1 cellular context compared by ENCODE assay signal in the genomic region with DNA sequence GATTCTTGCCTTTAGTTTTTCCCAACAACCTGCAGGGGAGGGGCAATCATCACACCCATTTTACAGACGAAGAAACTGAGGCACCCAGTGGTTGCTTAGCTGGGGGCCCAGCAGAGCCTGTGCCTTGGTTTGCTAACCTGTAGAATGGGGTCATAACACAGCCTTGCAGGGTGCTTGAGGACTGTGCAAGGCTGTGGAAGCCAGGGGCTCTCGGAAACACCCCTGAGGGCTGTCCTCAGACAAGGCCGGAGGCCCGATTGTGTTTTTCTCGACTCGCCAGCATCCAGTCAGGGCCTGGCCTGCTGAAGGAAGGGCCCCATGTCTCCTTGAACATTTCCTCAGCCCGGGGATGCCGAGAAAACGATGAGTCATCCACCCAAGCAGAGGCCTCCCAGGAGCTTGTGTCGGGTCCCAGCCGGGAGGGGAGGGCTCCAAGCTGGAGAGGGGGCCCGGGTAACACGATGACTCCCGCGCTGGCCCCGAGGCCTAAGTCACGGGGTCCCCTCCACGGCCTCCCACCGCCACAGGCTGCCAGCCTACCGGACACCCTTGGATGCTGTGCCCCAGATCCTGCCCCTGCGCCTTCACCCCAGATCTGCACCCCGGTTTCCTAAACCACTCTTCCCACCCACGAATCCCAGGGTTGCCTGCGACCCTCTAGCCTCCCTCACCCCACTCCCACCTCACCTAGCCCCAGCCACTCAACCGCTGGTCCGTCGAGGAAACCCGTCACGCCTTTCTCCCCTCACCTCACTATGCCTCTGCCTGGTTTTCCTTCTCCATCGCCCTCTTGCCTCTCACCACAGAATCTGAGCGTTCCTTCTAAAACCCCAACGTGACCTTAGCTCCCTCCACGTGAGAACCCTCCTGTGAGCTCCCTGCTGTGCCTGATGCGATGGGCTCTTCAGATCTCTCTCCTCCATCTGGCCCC.
TF ChIP-seq lines count a peak whose summit lies in the region.

No MANE protein-coding gene starts in this region.

TF ChIP-seq in K562, 482 proteins besides CTCF, POLR2A, EP300 and RAD21 (continued from another document and continues in another):
- TF ChIP-seq JUND (IDR thresholded peaks at IDR 0.05; ENCODE audit: borderline replicate concordance, low read depth, low read length) (peak; percentile 97), JUND (tag; IDR thresholded peaks at IDR 0.05; ENCODE audit: borderline replicate concordance, low read depth, low read length) (peak; percentile 90), ZNF431 (CRISPR knock-in tag; IDR thresholded peaks at IDR 0.05) (no peak), TARDBP (IDR thresholded peaks at IDR 0.05) (peak; percentile 50; the same call in 1 of the 2 replicates), GABPB1 (CRISPR knock-in tag; IDR thresholded peaks at IDR 0.05) (peak; percentile 45), KAT2B (IDR thresholded peaks at IDR 0.05; ENCODE audit: low read depth, low read length) (no peak), SAFB2 (IDR thresholded peaks at IDR 0.05; ENCODE audit: borderline replicate concordance, low read depth, low read length, severe bottlenecking) (no peak), NCOA4 (IDR thresholded peaks at IDR 0.05; ENCODE audit: partially characterized antibody) (peak; percentile 90), NRF1 (conservative IDR thresholded peaks at IDR 0.05 in 1 of 2, IDR thresholded peaks at IDR 0.05 in 1 of 2) (0 out of 4 replicates have a peak, but pooled peaks of 1 of the 2 experiments have one; percentile 12), SMAD4 (CRISPR knock-in tag; conservative IDR thresholded peaks at IDR 0.05) (peak; percentile 63), CHD2 (IDR thresholded peaks at IDR 0.05; ENCODE audit: low read depth, low read length) (no peak), CBFB (CRISPR knock-in tag; IDR thresholded peaks at IDR 0.05) (no peak), RBM34 (IDR thresholded peaks at IDR 0.05; ENCODE audit: borderline replicate concordance, insufficient read depth, low read length) (no peak), MAFF (IDR thresholded peaks at IDR 0.05; ENCODE audit: low read length) (peak; percentile 86), POLR3G (IDR thresholded peaks at IDR 0.05; ENCODE audit: extremely low read depth, insufficient read length, insufficient replicate concordance) (no peak), RCOR1 (IDR thresholded peaks at IDR 0.05; ENCODE audit: borderline replicate concordance in 1 of 2, low read depth in 2 of 2, low read length in 2 of 2) (peak; percentile 83 to 96), ETV6 (IDR thresholded peaks at IDR 0.05; ENCODE audit: borderline replicate concordance in 1 of 2, low read depth in 2 of 2, low read length in 1 of 2) (no peak), ETV6 (CRISPR knock-in tag; IDR thresholded peaks at IDR 0.05; ENCODE audit: borderline replicate concordance) (0 out of 2 replicates have a peak, but pooled peaks have one; percentile 39), CREB1 (IDR thresholded peaks at IDR 0.05) (no peak), CREB1 (CRISPR knock-in tag; IDR thresholded peaks at IDR 0.05) (peak; percentile 25; the same call in 1 of the 2 replicates), HDAC1 (IDR thresholded peaks at IDR 0.05) (peak; percentile 67 to 93), GATAD2A (IDR thresholded peaks at IDR 0.05) (peak; percentile 72; the same call in 1 of the 2 replicates), ZNF224 (CRISPR knock-in tag; IDR thresholded peaks at IDR 0.05) (no peak), SMARCE1 (IDR thresholded peaks at IDR 0.05) (peak; percentile 74), RHOXF2B (CRISPR knock-in tag; conservative IDR thresholded peaks at IDR 0.05) (0 out of 2 replicates have a peak, but pooled peaks have one; percentile 14), LEF1 (IDR thresholded peaks at IDR 0.05) (peak; percentile 47; the same call in 1 of the 2 replicates), ARID1B (IDR thresholded peaks at IDR 0.05) (peak; percentile 77), L3MBTL2 (IDR thresholded peaks at IDR 0.05) (peak; percentile 63), FOSL1 (tag; conservative IDR thresholded peaks at IDR 0.05) (peak; percentile 94), XRCC5 (IDR thresholded peaks at IDR 0.05; ENCODE audit: low read depth, low read length) (no peak), CAMTA2 (CRISPR knock-in tag; conservative IDR thresholded peaks at IDR 0.05) (no peak), KDM4B (IDR thresholded peaks at IDR 0.05; ENCODE audit: borderline replicate concordance in 2 of 2, low read depth in 1 of 2) (peak in 1 of 2 experiments; percentile 28; a peak in 1 of 4 replicates), SRSF7 (optimal IDR thresholded peaks at IDR 0.05; ENCODE audit: low read depth, low read length) (no peak), SUPT5H (IDR thresholded peaks at IDR 0.05) (peak; percentile 44; the same call in 1 of the 2 replicates), SAFB (IDR thresholded peaks at IDR 0.05; ENCODE audit: borderline replicate concordance, low read depth, low read length) (no peak), POLR2B (IDR thresholded peaks at IDR 0.05; ENCODE audit: low read depth, partially characterized antibody) (peak; percentile 38), RBM25 (IDR thresholded peaks at IDR 0.05; ENCODE audit: low read depth, low read length, severe bottlenecking) (peak; percentile 96), SMARCC2 (IDR thresholded peaks at IDR 0.05; ENCODE audit: low read depth) (peak; percentile 71; the same call in 1 of the 2 replicates), KDM1A (IDR thresholded peaks at IDR 0.05) (peak; percentile 98 to 99), ARNT (IDR thresholded peaks at IDR 0.05) (peak; percentile 33 to 79; a peak in 2 of 4 replicates), TCF3 (CRISPR knock-in tag; IDR thresholded peaks at IDR 0.05) (no peak; the same call in none of the 2 replicates)
- TF ChIP-seq, protein P1, sequence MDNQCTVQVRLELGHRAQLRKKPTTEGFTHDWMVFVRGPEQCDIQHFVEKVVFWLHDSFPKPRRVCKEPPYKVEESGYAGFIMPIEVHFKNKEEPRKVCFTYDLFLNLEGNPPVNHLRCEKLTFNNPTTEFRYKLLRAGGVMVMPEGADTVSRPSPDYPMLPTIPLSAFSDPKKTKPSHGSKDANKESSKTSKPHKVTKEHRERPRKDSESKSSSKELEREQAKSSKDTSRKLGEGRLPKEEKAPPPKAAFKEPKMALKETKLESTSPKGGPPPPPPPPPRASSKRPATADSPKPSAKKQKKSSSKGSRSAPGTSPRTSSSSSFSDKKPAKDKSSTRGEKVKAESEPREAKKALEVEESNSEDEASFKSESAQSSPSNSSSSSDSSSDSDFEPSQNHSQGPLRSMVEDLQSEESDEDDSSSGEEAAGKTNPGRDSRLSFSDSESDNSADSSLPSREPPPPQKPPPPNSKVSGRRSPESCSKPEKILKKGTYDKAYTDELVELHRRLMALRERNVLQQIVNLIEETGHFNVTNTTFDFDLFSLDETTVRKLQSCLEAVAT (IDR thresholded peaks at IDR 0.05): peak in 1 of 2 experiments; percentile 59; a peak in 2 of 4 replicates
- TF ChIP-seq, protein P2, sequence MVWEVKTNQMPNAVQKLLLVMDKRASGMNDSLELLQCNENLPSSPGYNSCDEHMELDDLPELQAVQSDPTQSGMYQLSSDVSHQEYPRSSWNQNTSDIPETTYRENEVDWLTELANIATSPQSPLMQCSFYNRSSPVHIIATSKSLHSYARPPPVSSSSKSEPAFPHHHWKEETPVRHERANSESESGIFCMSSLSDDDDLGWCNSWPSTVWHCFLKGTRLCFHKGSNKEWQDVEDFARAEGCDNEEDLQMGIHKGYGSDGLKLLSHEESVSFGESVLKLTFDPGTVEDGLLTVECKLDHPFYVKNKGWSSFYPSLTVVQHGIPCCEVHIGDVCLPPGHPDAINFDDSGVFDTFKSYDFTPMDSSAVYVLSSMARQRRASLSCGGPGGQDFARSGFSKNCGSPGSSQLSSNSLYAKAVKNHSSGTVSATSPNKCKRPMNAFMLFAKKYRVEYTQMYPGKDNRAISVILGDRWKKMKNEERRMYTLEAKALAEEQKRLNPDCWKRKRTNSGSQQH (CRISPR knock-in tag; IDR thresholded peaks at IDR 0.05): 0 out of 2 replicates have a peak, but pooled peaks have one; percentile 7
- TF ChIP-seq, protein P3, sequence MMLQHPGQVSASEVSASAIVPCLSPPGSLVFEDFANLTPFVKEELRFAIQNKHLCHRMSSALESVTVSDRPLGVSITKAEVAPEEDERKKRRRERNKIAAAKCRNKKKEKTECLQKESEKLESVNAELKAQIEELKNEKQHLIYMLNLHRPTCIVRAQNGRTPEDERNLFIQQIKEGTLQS (IDR thresholded peaks at IDR 0.05): peak; percentile 98
- TF ChIP-seq, protein P3 (CRISPR knock-in tag; conservative IDR thresholded peaks at IDR 0.05): no peak
- TF ChIP-seq, protein P4, sequence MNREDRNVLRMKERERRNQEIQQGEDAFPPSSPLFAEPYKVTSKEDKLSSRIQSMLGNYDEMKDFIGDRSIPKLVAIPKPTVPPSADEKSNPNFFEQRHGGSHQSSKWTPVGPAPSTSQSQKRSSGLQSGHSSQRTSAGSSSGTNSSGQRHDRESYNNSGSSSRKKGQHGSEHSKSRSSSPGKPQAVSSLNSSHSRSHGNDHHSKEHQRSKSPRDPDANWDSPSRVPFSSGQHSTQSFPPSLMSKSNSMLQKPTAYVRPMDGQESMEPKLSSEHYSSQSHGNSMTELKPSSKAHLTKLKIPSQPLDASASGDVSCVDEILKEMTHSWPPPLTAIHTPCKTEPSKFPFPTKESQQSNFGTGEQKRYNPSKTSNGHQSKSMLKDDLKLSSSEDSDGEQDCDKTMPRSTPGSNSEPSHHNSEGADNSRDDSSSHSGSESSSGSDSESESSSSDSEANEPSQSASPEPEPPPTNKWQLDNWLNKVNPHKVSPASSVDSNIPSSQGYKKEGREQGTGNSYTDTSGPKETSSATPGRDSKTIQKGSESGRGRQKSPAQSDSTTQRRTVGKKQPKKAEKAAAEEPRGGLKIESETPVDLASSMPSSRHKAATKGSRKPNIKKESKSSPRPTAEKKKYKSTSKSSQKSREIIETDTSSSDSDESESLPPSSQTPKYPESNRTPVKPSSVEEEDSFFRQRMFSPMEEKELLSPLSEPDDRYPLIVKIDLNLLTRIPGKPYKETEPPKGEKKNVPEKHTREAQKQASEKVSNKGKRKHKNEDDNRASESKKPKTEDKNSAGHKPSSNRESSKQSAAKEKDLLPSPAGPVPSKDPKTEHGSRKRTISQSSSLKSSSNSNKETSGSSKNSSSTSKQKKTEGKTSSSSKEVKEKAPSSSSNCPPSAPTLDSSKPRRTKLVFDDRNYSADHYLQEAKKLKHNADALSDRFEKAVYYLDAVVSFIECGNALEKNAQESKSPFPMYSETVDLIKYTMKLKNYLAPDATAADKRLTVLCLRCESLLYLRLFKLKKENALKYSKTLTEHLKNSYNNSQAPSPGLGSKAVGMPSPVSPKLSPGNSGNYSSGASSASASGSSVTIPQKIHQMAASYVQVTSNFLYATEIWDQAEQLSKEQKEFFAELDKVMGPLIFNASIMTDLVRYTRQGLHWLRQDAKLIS (CRISPR knock-in tag; IDR thresholded peaks at IDR 0.05): peak; percentile 67; the same call in 1 of the 2 replicates
- TF ChIP-seq, protein P5, sequence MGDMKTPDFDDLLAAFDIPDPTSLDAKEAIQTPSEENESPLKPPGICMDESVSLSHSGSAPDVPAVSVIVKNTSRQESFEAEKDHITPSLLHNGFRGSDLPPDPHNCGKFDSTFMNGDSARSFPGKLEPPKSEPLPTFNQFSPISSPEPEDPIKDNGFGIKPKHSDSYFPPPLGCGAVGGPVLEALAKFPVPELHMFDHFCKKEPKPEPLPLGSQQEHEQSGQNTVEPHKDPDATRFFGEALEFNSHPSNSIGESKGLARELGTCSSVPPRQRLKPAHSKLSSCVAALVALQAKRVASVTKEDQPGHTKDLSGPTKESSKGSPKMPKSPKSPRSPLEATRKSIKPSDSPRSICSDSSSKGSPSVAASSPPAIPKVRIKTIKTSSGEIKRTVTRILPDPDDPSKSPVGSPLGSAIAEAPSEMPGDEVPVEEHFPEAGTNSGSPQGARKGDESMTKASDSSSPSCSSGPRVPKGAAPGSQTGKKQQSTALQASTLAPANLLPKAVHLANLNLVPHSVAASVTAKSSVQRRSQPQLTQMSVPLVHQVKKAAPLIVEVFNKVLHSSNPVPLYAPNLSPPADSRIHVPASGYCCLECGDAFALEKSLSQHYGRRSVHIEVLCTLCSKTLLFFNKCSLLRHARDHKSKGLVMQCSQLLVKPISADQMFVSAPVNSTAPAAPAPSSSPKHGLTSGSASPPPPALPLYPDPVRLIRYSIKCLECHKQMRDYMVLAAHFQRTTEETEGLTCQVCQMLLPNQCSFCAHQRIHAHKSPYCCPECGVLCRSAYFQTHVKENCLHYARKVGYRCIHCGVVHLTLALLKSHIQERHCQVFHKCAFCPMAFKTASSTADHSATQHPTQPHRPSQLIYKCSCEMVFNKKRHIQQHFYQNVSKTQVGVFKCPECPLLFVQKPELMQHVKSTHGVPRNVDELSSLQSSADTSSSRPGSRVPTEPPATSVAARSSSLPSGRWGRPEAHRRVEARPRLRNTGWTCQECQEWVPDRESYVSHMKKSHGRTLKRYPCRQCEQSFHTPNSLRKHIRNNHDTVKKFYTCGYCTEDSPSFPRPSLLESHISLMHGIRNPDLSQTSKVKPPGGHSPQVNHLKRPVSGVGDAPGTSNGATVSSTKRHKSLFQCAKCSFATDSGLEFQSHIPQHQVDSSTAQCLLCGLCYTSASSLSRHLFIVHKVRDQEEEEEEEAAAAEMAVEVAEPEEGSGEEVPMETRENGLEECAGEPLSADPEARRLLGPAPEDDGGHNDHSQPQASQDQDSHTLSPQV (IDR thresholded peaks at IDR 0.05): peak; percentile 82; the same call in 1 of the 2 replicates
- TF ChIP-seq, protein P6, sequence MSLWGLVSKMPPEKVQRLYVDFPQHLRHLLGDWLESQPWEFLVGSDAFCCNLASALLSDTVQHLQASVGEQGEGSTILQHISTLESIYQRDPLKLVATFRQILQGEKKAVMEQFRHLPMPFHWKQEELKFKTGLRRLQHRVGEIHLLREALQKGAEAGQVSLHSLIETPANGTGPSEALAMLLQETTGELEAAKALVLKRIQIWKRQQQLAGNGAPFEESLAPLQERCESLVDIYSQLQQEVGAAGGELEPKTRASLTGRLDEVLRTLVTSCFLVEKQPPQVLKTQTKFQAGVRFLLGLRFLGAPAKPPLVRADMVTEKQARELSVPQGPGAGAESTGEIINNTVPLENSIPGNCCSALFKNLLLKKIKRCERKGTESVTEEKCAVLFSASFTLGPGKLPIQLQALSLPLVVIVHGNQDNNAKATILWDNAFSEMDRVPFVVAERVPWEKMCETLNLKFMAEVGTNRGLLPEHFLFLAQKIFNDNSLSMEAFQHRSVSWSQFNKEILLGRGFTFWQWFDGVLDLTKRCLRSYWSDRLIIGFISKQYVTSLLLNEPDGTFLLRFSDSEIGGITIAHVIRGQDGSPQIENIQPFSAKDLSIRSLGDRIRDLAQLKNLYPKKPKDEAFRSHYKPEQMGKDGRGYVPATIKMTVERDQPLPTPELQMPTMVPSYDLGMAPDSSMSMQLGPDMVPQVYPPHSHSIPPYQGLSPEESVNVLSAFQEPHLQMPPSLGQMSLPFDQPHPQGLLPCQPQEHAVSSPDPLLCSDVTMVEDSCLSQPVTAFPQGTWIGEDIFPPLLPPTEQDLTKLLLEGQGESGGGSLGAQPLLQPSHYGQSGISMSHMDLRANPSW (CRISPR knock-in tag; IDR thresholded peaks at IDR 0.05): no peak
- TF ChIP-seq, protein P7, sequence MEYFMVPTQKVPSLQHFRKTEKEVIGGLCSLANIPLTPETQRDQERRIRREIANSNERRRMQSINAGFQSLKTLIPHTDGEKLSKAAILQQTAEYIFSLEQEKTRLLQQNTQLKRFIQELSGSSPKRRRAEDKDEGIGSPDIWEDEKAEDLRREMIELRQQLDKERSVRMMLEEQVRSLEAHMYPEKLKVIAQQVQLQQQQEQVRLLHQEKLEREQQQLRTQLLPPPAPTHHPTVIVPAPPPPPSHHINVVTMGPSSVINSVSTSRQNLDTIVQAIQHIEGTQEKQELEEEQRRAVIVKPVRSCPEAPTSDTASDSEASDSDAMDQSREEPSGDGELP (CRISPR knock-in tag; IDR thresholded peaks at IDR 0.05; ENCODE audit: borderline replicate concordance): peak; percentile 16; the same call in 1 of the 2 replicates
